In the genomic region with DNA sequence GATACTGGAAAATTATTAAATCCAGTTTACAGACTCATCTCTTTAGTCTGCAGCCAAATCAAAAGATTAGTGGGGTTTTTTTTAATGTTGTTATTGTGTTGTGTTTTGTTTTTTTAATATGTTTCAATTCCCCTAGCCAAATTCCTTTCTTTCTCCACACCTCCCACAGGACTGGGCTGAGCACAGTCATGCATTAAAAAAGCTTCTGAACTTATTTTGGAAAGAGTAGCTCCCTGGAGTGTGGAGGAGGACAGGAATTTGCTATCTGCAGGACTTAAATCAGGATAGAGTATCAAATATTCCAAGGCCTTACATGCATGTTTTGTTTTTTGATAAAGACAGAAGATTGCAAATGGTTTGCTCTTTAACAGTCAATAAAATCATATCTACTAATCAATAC, we compare ENCODE assay signal across 2 cellular contexts.
TF ChIP-seq lines count a peak whose summit lies in the region.

No MANE protein-coding gene starts in this region.

TF ChIP-seq in SK-N-SH treated with all-trans-retinoic acid at 6 μM for 48 hours, 23 proteins besides CTCF, POLR2A, EP300 and RAD21 (continued from another document):
- TF ChIP-seq, protein P1, sequence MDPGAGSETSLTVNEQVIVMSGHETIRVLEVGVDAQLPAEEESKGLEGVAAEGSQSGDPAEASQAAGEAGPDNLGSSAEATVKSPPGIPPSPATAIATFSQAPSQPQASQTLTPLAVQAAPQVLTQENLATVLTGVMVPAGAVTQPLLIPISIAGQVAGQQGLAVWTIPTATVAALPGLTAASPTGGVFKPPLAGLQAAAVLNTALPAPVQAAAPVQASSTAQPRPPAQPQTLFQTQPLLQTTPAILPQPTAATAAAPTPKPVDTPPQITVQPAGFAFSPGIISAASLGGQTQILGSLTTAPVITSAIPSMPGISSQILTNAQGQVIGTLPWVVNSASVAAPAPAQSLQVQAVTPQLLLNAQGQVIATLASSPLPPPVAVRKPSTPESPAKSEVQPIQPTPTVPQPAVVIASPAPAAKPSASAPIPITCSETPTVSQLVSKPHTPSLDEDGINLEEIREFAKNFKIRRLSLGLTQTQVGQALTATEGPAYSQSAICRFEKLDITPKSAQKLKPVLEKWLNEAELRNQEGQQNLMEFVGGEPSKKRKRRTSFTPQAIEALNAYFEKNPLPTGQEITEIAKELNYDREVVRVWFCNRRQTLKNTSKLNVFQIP (CRISPR knock-in tag; IDR thresholded peaks at IDR 0.05; ENCODE audit: borderline replicate concordance, low read depth) = no peak
- TF ChIP-seq GLIS3 (CRISPR knock-in tag; IDR thresholded peaks at IDR 0.05) = no peak
- TF ChIP-seq BACH2 (CRISPR knock-in tag; IDR thresholded peaks at IDR 0.05; ENCODE audit: borderline replicate concordance) = no peak
- TF ChIP-seq, protein P2, sequence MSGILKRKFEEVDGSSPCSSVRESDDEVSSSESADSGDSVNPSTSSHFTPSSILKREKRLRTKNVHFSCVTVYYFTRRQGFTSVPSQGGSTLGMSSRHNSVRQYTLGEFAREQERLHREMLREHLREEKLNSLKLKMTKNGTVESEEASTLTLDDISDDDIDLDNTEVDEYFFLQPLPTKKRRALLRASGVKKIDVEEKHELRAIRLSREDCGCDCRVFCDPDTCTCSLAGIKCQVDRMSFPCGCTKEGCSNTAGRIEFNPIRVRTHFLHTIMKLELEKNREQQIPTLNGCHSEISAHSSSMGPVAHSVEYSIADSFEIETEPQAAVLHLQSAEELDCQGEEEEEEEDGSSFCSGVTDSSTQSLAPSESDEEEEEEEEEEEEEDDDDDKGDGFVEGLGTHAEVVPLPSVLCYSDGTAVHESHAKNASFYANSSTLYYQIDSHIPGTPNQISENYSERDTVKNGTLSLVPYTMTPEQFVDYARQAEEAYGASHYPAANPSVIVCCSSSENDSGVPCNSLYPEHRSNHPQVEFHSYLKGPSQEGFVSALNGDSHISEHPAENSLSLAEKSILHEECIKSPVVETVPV (CRISPR knock-in tag; IDR thresholded peaks at IDR 0.05) = no peak
- TF ChIP-seq TOX (CRISPR knock-in tag; IDR thresholded peaks at IDR 0.05; ENCODE audit: borderline replicate concordance) = no peak
- no peak for TF ChIP-seq ARNTL (CRISPR knock-in tag; IDR thresholded peaks at IDR 0.05; ENCODE audit: borderline replicate concordance, low read depth)
- TF ChIP-seq TCF4 (CRISPR knock-in tag; IDR thresholded peaks at IDR 0.05; ENCODE audit: borderline replicate concordance) = no peak
- no peak for TF ChIP-seq ESRRG (CRISPR knock-in tag; IDR thresholded peaks at IDR 0.05)
TF ChIP-seq in SK-N-SH treated with all-trans-retinoic acid at 6 μM for 48 hours: peak in this region for 0.

TF ChIP-seq in SK-N-SH, 30 proteins besides CTCF, POLR2A, EP300 and RAD21 (continued from another document):
- TF ChIP-seq, protein P3, sequence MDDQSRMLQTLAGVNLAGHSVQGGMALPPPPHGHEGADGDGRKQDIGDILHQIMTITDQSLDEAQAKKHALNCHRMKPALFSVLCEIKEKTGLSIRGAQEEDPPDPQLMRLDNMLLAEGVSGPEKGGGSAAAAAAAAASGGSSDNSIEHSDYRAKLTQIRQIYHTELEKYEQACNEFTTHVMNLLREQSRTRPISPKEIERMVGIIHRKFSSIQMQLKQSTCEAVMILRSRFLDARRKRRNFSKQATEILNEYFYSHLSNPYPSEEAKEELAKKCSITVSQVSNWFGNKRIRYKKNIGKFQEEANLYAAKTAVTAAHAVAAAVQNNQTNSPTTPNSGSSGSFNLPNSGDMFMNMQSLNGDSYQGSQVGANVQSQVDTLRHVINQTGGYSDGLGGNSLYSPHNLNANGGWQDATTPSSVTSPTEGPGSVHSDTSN (IDR thresholded peaks at IDR 0.05) = no peak
- TF ChIP-seq, protein P4, sequence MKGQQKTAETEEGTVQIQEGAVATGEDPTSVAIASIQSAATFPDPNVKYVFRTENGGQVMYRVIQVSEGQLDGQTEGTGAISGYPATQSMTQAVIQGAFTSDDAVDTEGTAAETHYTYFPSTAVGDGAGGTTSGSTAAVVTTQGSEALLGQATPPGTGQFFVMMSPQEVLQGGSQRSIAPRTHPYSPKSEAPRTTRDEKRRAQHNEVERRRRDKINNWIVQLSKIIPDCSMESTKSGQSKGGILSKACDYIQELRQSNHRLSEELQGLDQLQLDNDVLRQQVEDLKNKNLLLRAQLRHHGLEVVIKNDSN (IDR thresholded peaks at IDR 0.05; ENCODE audit: borderline replicate concordance, low read depth) = no peak
- TF ChIP-seq SMC3 (IDR thresholded peaks at IDR 0.05; ENCODE audit: low read depth, low read length) (no peak), SIN3A (IDR thresholded peaks at IDR 0.05; ENCODE audit: borderline replicate concordance, low read depth, low read length) (no peak), POLR2AphosphoS5 (IDR thresholded peaks at IDR 0.05; ENCODE audit: low read depth, low read length) (no peak), GATA2 (CRISPR knock-in tag; IDR thresholded peaks at IDR 0.05) (no peak), RCOR1 (IDR thresholded peaks at IDR 0.05; ENCODE audit: low read length) (no peak)
- TF ChIP-seq, protein P5, sequence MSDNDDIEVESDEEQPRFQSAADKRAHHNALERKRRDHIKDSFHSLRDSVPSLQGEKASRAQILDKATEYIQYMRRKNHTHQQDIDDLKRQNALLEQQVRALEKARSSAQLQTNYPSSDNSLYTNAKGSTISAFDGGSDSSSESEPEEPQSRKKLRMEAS (IDR thresholded peaks at IDR 0.05; ENCODE audit: low read depth) = no peak
TF ChIP-seq in SK-N-SH: peak in this region for 0.
